Comparison of ENCODE assay signal across 20 cellular contexts in the genomic region with DNA sequence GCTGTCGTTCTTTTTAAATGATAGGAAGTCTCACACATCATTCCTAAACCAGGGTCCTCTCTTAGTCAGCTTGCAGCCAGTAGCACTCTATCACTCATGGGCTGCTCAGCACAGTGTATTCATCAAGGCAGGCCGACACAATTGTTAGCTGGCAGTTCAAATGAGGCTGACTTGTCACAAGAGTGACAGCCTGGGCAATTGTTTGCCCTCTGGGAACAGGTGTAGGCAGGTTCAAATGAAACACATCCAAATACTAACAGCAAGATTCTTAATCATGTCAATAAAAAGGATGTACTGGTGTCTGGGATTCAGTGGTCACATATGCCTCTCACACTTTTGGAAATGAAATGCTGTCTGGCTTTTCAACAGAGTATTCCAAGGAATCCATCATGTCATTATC.
"Had no signal": no experiment of that assay in that cellular context is flagged by ENCODE, and none has a peak within 500 bp of the region (broad histone marks: within the 10 kb centered on the region; RNA-seq: fewer than 3 reads in every experiment).

No MANE protein-coding gene starts in this region.

- DNase-seq: activated CD4-positive, alpha-beta T cell treated with anti-CD3 and anti-CD28 coated beads, Interleukin-2, amount 10 ng/mL, durations not matched to agents 7 days and 5 days; activated CD4-positive, CD25-positive, alpha-beta regulatory T cell treated with anti-CD3 and anti-CD28 coated beads, Interleukin-2, amount 50 U/mL, for 72 hours; activated CD8-positive, alpha-beta T cell treated with anti-CD3 and anti-CD28 coated beads for 36 hours; activated gamma-delta T cell treated with Interleukin-2 at 50 U/mL for 16 hours; activated naive CD4-positive, alpha-beta T cell treated with anti-CD3 and anti-CD28 coated beads, Interleukin-2, amount 50 U/mL, for 16 hours; activated T-cell treated with anti-CD3 and anti-CD28 coated beads, Interleukin-2, amount 50 U/mL, for 4 hours; amniotic stem cell; brain microvascular endothelial cell; effector memory CD8-positive, alpha-beta T cell; erythroblast; gastrocnemius medialis; glutamatergic neuron; left lung; lower lobe of right lung; mesenchymal stem cell; naive thymus-derived CD8-positive, alpha-beta T cell; right lobe of liver; stimulated activated CD4-positive, alpha-beta T cell treated with anti-CD3 and anti-CD28 coated beads, Interleukin-4, amount 100 ng/mL, for 1 hour; uterus had no signal

- ATAC-seq: activated CD8-positive, alpha-beta T cell treated with anti-CD3 and anti-CD28 coated beads for 36 hours; activated T-cell treated with anti-CD3 and anti-CD28 coated beads, Interleukin-2, amount 50 U/mL, for 4 hours; activated T-helper 17 cell treated with anti-CD3 and anti-CD28 coated beads, Interleukin-2, amount 50 U/mL, for 72 hours; effector memory CD8-positive, alpha-beta T cell; gastrocnemius medialis; left lung; lower lobe of right lung; naive thymus-derived CD8-positive, alpha-beta T cell; right lobe of liver had no signal
